ENCODE assay signal across 1 cellular context in genomic region chr17:42980766-42981397, GRCh38.
TF ChIP-seq lines count a peak whose summit lies in the region.

No MANE protein-coding gene starts in this region.

TF ChIP-seq in HepG2, 621 proteins besides CTCF, POLR2A, EP300 and RAD21 (continued from another document and continues in another):
- TF ChIP-seq ZNF383 (CRISPR knock-in tag; IDR thresholded peaks at IDR 0.05; ENCODE audit: borderline replicate concordance): no peak
- no peak for TF ChIP-seq EHMT2 (IDR thresholded peaks at IDR 0.05; ENCODE audit: borderline replicate concordance, low read depth, low read length)
- TF ChIP-seq HOXA3 (CRISPR knock-in tag; IDR thresholded peaks at IDR 0.05): no peak
- no peak for TF ChIP-seq ZBTB3 (CRISPR knock-in tag; IDR thresholded peaks at IDR 0.05; ENCODE audit: borderline replicate concordance, low read depth)
- no peak for TF ChIP-seq ZNF3 (CRISPR knock-in tag; IDR thresholded peaks at IDR 0.05)
- TF ChIP-seq IRF9 (CRISPR knock-in tag; IDR thresholded peaks at IDR 0.05; ENCODE audit: borderline replicate concordance): peak; percentile 93
- 0 out of 2 replicates have a peak, but pooled peaks have one; percentile 55 for TF ChIP-seq SKIL (CRISPR knock-in tag; IDR thresholded peaks at IDR 0.05; ENCODE audit: borderline replicate concordance)
- no peak for TF ChIP-seq BRCA1 (CRISPR knock-in tag; IDR thresholded peaks at IDR 0.05)
- no peak; the same call in 1 of the 2 replicates for TF ChIP-seq ZNF430 (CRISPR knock-in tag; IDR thresholded peaks at IDR 0.05)
- TF ChIP-seq MEIS2 (CRISPR knock-in tag; IDR thresholded peaks at IDR 0.05): no peak; the same call in 1 of the 2 replicates
- no peak for TF ChIP-seq ZKSCAN1 (IDR thresholded peaks at IDR 0.05; ENCODE audit: low read length)
- peak; percentile 3; the same call in 1 of the 2 replicates for TF ChIP-seq RARA (CRISPR knock-in tag; IDR thresholded peaks at IDR 0.05)
- TF ChIP-seq, protein P1, sequence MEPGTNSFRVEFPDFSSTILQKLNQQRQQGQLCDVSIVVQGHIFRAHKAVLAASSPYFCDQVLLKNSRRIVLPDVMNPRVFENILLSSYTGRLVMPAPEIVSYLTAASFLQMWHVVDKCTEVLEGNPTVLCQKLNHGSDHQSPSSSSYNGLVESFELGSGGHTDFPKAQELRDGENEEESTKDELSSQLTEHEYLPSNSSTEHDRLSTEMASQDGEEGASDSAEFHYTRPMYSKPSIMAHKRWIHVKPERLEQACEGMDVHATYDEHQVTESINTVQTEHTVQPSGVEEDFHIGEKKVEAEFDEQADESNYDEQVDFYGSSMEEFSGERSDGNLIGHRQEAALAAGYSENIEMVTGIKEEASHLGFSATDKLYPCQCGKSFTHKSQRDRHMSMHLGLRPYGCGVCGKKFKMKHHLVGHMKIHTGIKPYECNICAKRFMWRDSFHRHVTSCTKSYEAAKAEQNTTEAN (CRISPR knock-in tag; conservative IDR thresholded peaks at IDR 0.05): peak; percentile 74
- 0 out of 2 replicates have a peak, but pooled peaks have one; percentile 22 for TF ChIP-seq POLR2AphosphoS5 (IDR thresholded peaks at IDR 0.05; ENCODE audit: low read depth, low read length)
- no peak for TF ChIP-seq E2F2 (CRISPR knock-in tag; IDR thresholded peaks at IDR 0.05; ENCODE audit: borderline replicate concordance)
- TF ChIP-seq CCAR2 (optimal IDR thresholded peaks at IDR 0.05; ENCODE audit: low read depth, low read length): no peak
- TF ChIP-seq ATF7-NPFF (CRISPR knock-in tag; IDR thresholded peaks at IDR 0.05; ENCODE audit: low read depth): peak; percentile 94; the same call in 1 of the 2 replicates
- TF ChIP-seq ONECUT2 (CRISPR knock-in tag; IDR thresholded peaks at IDR 0.05): no peak
- TF ChIP-seq MXD1 (CRISPR knock-in tag; IDR thresholded peaks at IDR 0.05): peak; percentile 62; the same call in 1 of the 2 replicates
- TF ChIP-seq MLLT10 (CRISPR knock-in tag; IDR thresholded peaks at IDR 0.05): no peak
- no peak for TF ChIP-seq SP1 (IDR thresholded peaks at IDR 0.05)
- TF ChIP-seq SP1 (CRISPR knock-in tag; IDR thresholded peaks at IDR 0.05): no peak
- TF ChIP-seq, protein P2, sequence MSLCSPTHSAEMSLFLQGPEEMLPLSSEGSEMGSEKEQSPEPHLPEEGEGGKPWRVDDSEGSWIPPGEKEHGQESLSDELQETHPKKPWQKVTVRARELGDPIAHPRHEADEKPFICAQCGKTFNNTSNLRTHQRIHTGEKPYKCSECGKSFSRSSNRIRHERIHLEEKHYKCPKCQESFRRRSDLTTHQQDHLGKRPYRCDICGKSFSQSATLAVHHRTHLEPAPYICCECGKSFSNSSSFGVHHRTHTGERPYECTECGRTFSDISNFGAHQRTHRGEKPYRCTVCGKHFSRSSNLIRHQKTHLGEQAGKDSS (CRISPR knock-in tag; IDR thresholded peaks at IDR 0.05; ENCODE audit: borderline replicate concordance, low read depth): peak; percentile 29; the same call in 1 of the 2 replicates
- TF ChIP-seq ZBTB34 (CRISPR knock-in tag; IDR thresholded peaks at IDR 0.05): no peak
- peak; percentile 86; the same call in 1 of the 2 replicates for TF ChIP-seq ZNF136 (CRISPR knock-in tag; IDR thresholded peaks at IDR 0.05; ENCODE audit: low read depth)
- TF ChIP-seq, protein P3, sequence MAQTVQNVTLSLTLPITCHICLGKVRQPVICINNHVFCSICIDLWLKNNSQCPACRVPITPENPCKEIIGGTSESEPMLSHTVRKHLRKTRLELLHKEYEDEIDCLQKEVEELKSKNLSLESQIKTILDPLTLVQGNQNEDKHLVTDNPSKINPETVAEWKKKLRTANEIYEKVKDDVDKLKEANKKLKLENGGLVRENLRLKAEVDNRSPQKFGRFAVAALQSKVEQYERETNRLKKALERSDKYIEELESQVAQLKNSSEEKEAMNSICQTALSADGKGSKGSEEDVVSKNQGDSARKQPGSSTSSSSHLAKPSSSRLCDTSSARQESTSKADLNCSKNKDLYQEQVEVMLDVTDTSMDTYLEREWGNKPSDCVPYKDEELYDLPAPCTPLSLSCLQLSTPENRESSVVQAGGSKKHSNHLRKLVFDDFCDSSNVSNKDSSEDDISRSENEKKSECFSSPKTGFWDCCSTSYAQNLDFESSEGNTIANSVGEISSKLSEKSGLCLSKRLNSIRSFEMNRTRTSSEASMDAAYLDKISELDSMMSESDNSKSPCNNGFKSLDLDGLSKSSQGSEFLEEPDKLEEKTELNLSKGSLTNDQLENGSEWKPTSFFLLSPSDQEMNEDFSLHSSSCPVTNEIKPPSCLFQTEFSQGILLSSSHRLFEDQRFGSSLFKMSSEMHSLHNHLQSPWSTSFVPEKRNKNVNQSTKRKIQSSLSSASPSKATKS (CRISPR knock-in tag; IDR thresholded peaks at IDR 0.05): peak; percentile 55; the same call in 1 of the 2 replicates
- peak; percentile 38; the same call in 1 of the 2 replicates for TF ChIP-seq ZNF609 (CRISPR knock-in tag; IDR thresholded peaks at IDR 0.05; ENCODE audit: borderline replicate concordance)
- no peak for TF ChIP-seq HCFC1 (IDR thresholded peaks at IDR 0.05; ENCODE audit: low read depth, low read length)
- TF ChIP-seq, protein P4, sequence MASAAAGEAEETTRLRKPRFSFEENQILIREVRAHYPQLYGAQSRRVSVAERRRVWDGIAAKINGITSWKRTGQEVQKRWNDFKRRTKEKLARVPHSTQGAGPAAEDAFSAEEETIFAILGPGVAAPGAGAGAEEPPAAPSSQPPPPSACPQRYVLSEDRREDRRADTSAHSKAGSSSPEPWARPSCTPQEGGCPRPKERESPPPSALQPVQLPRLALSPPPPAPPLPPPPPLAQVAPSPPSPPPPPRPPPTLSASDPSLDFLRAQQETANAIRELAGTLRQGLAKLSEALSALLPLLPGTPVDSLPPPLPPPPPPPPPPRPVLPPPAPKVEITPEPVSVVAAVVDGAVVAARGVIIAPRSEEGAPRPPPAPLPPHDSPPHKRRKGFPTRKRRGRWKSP (CRISPR knock-in tag; IDR thresholded peaks at IDR 0.05): peak; percentile 97
- TF ChIP-seq, protein P5, sequence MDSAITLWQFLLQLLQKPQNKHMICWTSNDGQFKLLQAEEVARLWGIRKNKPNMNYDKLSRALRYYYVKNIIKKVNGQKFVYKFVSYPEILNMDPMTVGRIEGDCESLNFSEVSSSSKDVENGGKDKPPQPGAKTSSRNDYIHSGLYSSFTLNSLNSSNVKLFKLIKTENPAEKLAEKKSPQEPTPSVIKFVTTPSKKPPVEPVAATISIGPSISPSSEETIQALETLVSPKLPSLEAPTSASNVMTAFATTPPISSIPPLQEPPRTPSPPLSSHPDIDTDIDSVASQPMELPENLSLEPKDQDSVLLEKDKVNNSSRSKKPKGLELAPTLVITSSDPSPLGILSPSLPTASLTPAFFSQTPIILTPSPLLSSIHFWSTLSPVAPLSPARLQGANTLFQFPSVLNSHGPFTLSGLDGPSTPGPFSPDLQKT (CRISPR knock-in tag; IDR thresholded peaks at IDR 0.05; ENCODE audit: borderline replicate concordance): no peak
- TF ChIP-seq NR2F2 (IDR thresholded peaks at IDR 0.05; ENCODE audit: borderline replicate concordance, low read depth): no peak
- no peak; the same call in none of the 2 replicates for TF ChIP-seq ZNF772 (CRISPR knock-in tag; IDR thresholded peaks at IDR 0.05)
- no peak for TF ChIP-seq ZNF660 (CRISPR knock-in tag; IDR thresholded peaks at IDR 0.05; ENCODE audit: borderline replicate concordance, low read depth)
- TF ChIP-seq TBP (CRISPR knock-in tag; IDR thresholded peaks at IDR 0.05): 0 out of 2 replicates have a peak, but pooled peaks have one; percentile 15
- TF ChIP-seq XRCC5 (optimal IDR thresholded peaks at IDR 0.05; ENCODE audit: low read length): peak; percentile 51
- TF ChIP-seq, protein P6, sequence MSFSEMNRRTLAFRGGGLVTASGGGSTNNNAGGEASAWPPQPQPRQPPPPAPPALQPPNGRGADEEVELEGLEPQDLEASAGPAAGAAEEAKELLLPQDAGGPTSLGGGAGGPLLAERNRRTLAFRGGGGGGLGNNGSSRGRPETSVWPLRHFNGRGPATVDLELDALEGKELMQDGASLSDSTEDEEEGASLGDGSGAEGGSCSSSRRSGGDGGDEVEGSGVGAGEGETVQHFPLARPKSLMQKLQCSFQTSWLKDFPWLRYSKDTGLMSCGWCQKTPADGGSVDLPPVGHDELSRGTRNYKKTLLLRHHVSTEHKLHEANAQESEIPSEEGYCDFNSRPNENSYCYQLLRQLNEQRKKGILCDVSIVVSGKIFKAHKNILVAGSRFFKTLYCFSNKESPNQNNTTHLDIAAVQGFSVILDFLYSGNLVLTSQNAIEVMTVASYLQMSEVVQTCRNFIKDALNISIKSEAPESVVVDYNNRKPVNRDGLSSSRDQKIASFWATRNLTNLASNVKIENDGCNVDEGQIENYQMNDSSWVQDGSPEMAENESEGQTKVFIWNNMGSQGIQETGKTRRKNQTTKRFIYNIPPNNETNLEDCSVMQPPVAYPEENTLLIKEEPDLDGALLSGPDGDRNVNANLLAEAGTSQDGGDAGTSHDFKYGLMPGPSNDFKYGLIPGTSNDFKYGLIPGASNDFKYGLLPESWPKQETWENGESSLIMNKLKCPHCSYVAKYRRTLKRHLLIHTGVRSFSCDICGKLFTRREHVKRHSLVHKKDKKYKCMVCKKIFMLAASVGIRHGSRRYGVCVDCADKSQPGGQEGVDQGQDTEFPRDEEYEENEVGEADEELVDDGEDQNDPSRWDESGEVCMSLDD (CRISPR knock-in tag; IDR thresholded peaks at IDR 0.05; ENCODE audit: borderline replicate concordance): no peak
- peak; percentile 35; the same call in 1 of the 2 replicates for TF ChIP-seq HDAC1 (CRISPR knock-in tag; IDR thresholded peaks at IDR 0.05)
